Comparison of ENCODE assay signal across 8 cellular contexts in genomic region chr17:60525624-60526514, GRCh38. TPM values are rescaled to one million over a fixed set of nuclear protein-coding genes. Genes with fewer than 3 reads are reported as not detected.
DNase-seq lines count a peak whose midpoint lies in the region; TF ChIP-seq lines count a peak whose summit lies in the region.

APPBP2 (minus strand) TSS chr17:60526242; CDS start chr17:60525931, 311 bp downstream.

- no peaks in the 10 kb centered on the region for H3K27me3 ChIP-seq in stomach smooth muscle (ENCODE audit: control insufficient read depth in 1 of 2, insufficient read depth in 2 of 2, low read length in 2 of 2)

- peak within 1 kb of the TSS; percentile 100 for H3K27ac Mint-ChIP-seq in neural crest cell (ENCODE audit: unreplicated experiment)

- H3K4me3 Mint-ChIP-seq in neural crest cell = peak within 1 kb of the TSS; percentile 94

- H3K9me3 ChIP-seq in stomach smooth muscle (ENCODE audit: control insufficient read depth in 2 of 2, low read length in 2 of 2) = no peaks in the 10 kb centered on the region

- H3K9ac ChIP-seq in stomach smooth muscle (ENCODE audit: low read length in 2 of 2) = peak within 1 kb of the TSS; percentile 96 to 98

- H3K4me3 ChIP-seq in fibroblast of villous mesenchyme (ENCODE audit: low read depth, low read length) = peak within 1 kb of the TSS; percentile 100
- H3K4me3 ChIP-seq in stomach smooth muscle (ENCODE audit: low read length in 2 of 2) = peak within 1 kb of the TSS; percentile 97 to 100

- peaks cover 17% of the 10 kb centered on the region for H3K4me1 ChIP-seq in stomach smooth muscle (ENCODE audit: control insufficient read depth, insufficient read depth, low read length)

- no peaks in the 10 kb centered on the region for H3K27me3 Mint-ChIP-seq in neural crest cell (ENCODE audit: low read depth)

- H3K27ac ChIP-seq in stomach smooth muscle (ENCODE audit: low read length) = peak within 1 kb of the TSS; percentile 97

- TF ChIP-seq CTCF in fibroblast of villous mesenchyme (IDR thresholded peaks at IDR 0.05; ENCODE audit: insufficient read depth, low read depth, low read length) (no peak), neural crest cell (conservative IDR thresholded peaks at IDR 0.05) (no peak)

- peaks cover 5% of the 10 kb centered on the region for H3K9me3 Mint-ChIP-seq in neural crest cell

- H3K36me3 Mint-ChIP-seq in neural crest cell (ENCODE audit: low read depth) = peaks cover 10% of the 10 kb centered on the region

- no peaks in the 10 kb centered on the region for H3K36me3 ChIP-seq in stomach smooth muscle (ENCODE audit: control insufficient read depth in 2 of 2, insufficient read depth in 2 of 2, low read length in 2 of 2)

- peak; percentile 91 for DNase-seq in EH (ENCODE audit: low read depth)
- peak; percentile 84 for DNase-seq in H4 (ENCODE audit: low spot score)
- peak; percentile 91 for DNase-seq in LoVo (ENCODE audit: low spot score)
- peak; percentile 44 for DNase-seq in SHP77 treated with DMSO at 0.1 percent for 48 hours (lab: John Stamatoyannopoulos, UW)
- DNase-seq in activated gamma-delta T cell treated with Interleukin-2 at 50 U/mL for 16 hours = peak; percentile 67
- DNase-seq in fibroblast of villous mesenchyme (ENCODE audit: low read depth) = peak; percentile 92
- peak; percentile 68 for DNase-seq in neural crest cell (ENCODE audit: low read depth, low spot score)

- H3K4me1 Mint-ChIP-seq in neural crest cell = peaks cover 40% of the 10 kb centered on the region

RNA-seq across cellular contexts. Expression of gene APPBP2, which starts in this region (rescaled TPM):
- total RNA-seq in H4 (2014; rRNA removed; shearing (Covaris generic)) = 24.7 and 33.0 TPM in 2 replicates
- 42.8 and 69.1 TPM in 2 replicates for total RNA-seq in fibroblast of villous mesenchyme
- 55.3 and 59.2 TPM in 2 replicates for total RNA-seq in neural crest cell

Comparison
In these comparisons a context has a peak if more than half of its experiments do, and no peak if none do; other contexts are left out.
1. Peak in every context shown above with its lines: DNase-seq, H3K4me3 ChIP-seq and H3K27ac ChIP-seq.